24 cellular contexts compared by ENCODE assay signal in genomic region chr2:219501849-219502248, GRCh38. TPM values are rescaled to one million over a fixed set of nuclear protein-coding genes. Genes with fewer than 3 reads are reported as not detected.
DNase-seq lines count a peak whose midpoint lies in the region; ATAC-seq, FAIRE-seq and TF ChIP-seq lines count a peak whose summit lies in the region.
"Had no signal": no experiment of that assay in that cellular context is flagged by ENCODE, and none has a peak within 500 bp of the region (broad histone marks: within the 10 kb centered on the region; RNA-seq: fewer than 3 reads in every experiment).

No MANE protein-coding gene starts in this region.

- H3K18ac ChIP-seq in trophoblast cell (ENCODE audit: low read length), result peak overlapping the region; percentile 17

- no peak overlapping the region for H4K12ac ChIP-seq in trophoblast cell (ENCODE audit: low read depth, low read length)

- H2BK120ac ChIP-seq in trophoblast cell (ENCODE audit: insufficient read depth, low read length, poor library complexity), result peak overlapping the region; percentile 34

- peaks cover 50% of the 10 kb centered on the region for H3K79me2 ChIP-seq in K562 (ENCODE audit: control insufficient read depth, insufficient read depth, low read length)
- H3K79me2 ChIP-seq in trophoblast cell (ENCODE audit: control insufficient read depth, insufficient read depth, low read length, poor library complexity), result peaks cover 6% of the 10 kb centered on the region

- intact Hi-C loops in right cardiac atrium (cut with DNase I) (no loop called here), Right ventricle myocardium superior (cut with DNase I) (no loop called here), K562 (cut with micrococcal nuclease) (no loop called here)

- CTCF ChIA-PET in K562 (lab: Yijun Ruan, JAX; ENCODE audit: low intra/inter-chr PET ratio), result no interaction called here

- no peak for TF ChIP-seq EP300 in K562 (IDR thresholded peaks at IDR 0.05; ENCODE audit: low read length)

- H3K9me3 ChIP-seq in right cardiac atrium (ENCODE audit: control insufficient read depth, low read length) (no peaks in the 10 kb centered on the region), K562 (replicated peaks; ENCODE audit: control insufficient read depth, insufficient read depth, low read depth, low read length) (no peaks in the 10 kb centered on the region), trophoblast cell (ENCODE audit: insufficient read depth, low read depth, low read length) (peaks cover 2% of the 10 kb centered on the region)
- H3K9me3 ChIP-seq: BLaER1 had no signal

- no peak for TF ChIP-seq POLR2A in K562 (conservative IDR thresholded peaks at IDR 0.05)

- peak overlapping the region; percentile 5 for H2BK5ac ChIP-seq in trophoblast cell (ENCODE audit: low read depth, low read length, poor library complexity)

- no peak overlapping the region for H3K4ac ChIP-seq in trophoblast cell (ENCODE audit: low read depth, low read length)

- H3K9me1 ChIP-seq in K562 (ENCODE audit: control insufficient read depth, insufficient read depth, low read length), result no peaks in the 10 kb centered on the region

- no peaks in the 10 kb centered on the region for H4K20me1 ChIP-seq in K562 (replicated peaks; ENCODE audit: control insufficient read depth, insufficient read depth, low read length)
- H4K20me1 ChIP-seq: BLaER1 had no signal

- BruUV-seq in K562 (replicated peaks; lab: Mats Ljungman, UMichigan), result no TSS peak

- peaks cover 42% of the 10 kb centered on the region; the same call in 2 of the 3 replicates for H3K36me3 ChIP-seq in K562 (ENCODE audit: control insufficient read depth, insufficient read depth, low read length)
- peaks cover 31 to 33% of the 10 kb centered on the region in 2 experiments for H3K36me3 ChIP-seq in trophoblast cell (ENCODE audit: control insufficient read depth in 1 of 2, insufficient read depth in 2 of 2, low read length in 2 of 2)
- H3K36me3 ChIP-seq in H7 (replicated peaks; ENCODE audit: control insufficient read depth, insufficient read depth, low read length), result peaks cover 12% of the 10 kb centered on the region

- FAIRE-seq in K562 (lab: Jason Lieb, UNC), result no peak
- FAIRE-seq: GM12878, HTR-8/SVneo had no signal

- H3K79me1 ChIP-seq in trophoblast cell (ENCODE audit: low read length), result peaks cover 14% of the 10 kb centered on the region

- H4K91ac ChIP-seq in trophoblast cell (ENCODE audit: low read depth, low read length), result peak overlapping the region; percentile 51

- H2AK5ac ChIP-seq in trophoblast cell (ENCODE audit: low read length), result peak overlapping the region; percentile 7

- TF ChIP-seq CTCF in K562 (IDR thresholded peaks at IDR 0.05 in 2 of 3, conservative IDR thresholded peaks at IDR 0.05 in 1 of 3; ENCODE audit: insufficient read depth in 2 of 3, low read depth in 1 of 3, low read length in 3 of 3), result no peak

- 69% methylated on average over 14 of the region's 14 CpGs for WGBS in right cardiac atrium
- WGBS in K562 (ENCODE audit: insufficient coverage, low coverage, missing lambda C conversion rate), result 25% methylated on average over 6 of the region's 14 CpGs
- no CpG with 5 or more reads among the region's 14 CpGs for WGBS in trophoblast cell (ENCODE audit: extremely low coverage, insufficient coverage, insufficient read length)

- no peaks in the 10 kb centered on the region for H3K27me3 ChIP-seq in right cardiac atrium (ENCODE audit: control insufficient read depth, insufficient read depth)
- H3K27me3 ChIP-seq in K562 (ENCODE audit: control insufficient read depth in 2 of 2, insufficient read depth in 2 of 2, low read length in 2 of 2), result no peaks in the 10 kb centered on the region
- peaks cover 7% of the 10 kb centered on the region for H3K27me3 ChIP-seq in trophoblast cell (ENCODE audit: insufficient read depth, low read length)
- peaks cover 10% of the 10 kb centered on the region for H3K27me3 ChIP-seq in H7 (ENCODE audit: control insufficient read depth, insufficient read depth, low read length)

- H3K9ac ChIP-seq in K562 (ENCODE audit: insufficient read depth in 1 of 2, low read depth in 2 of 2, low read length in 2 of 2), result peak overlapping the region; percentile 52 to 92
- no peak overlapping the region for H3K9ac ChIP-seq in trophoblast cell (ENCODE audit: low read length)
- H3K9ac ChIP-seq: BLaER1 had no signal

- H3K4me2 ChIP-seq in K562 (ENCODE audit: insufficient read depth, low read length) (peak overlapping the region; percentile 77), trophoblast cell (ENCODE audit: low read length) (peak overlapping the region; percentile 25)
- H3K4me2 ChIP-seq: BLaER1 had no signal

- no peak overlapping the region for H2AFZ ChIP-seq in K562 (ENCODE audit: low read depth, low read length)
- no peak overlapping the region for H2AFZ ChIP-seq in trophoblast cell (ENCODE audit: insufficient read depth, low read length, poor library complexity)

- no peaks in the 10 kb centered on the region for H3K4me1 ChIP-seq in right cardiac atrium (ENCODE audit: control insufficient read depth, insufficient read depth, low read length)
- H3K4me1 ChIP-seq in K562 (replicated peaks in 1 of 2; ENCODE audit: control insufficient read depth in 2 of 2, insufficient read depth in 2 of 2, low read length in 2 of 2), result peaks cover 37 to 63% of the 10 kb centered on the region in 2 experiments
- peaks cover 23 to 38% of the 10 kb centered on the region in 2 experiments for H3K4me1 ChIP-seq in trophoblast cell (ENCODE audit: control insufficient read depth in 1 of 2, insufficient read depth in 2 of 2, low read length in 2 of 2)

- H3K14ac ChIP-seq in trophoblast cell (ENCODE audit: low read length), result no peak overlapping the region

- no peak overlapping the region for H4K8ac ChIP-seq in trophoblast cell (ENCODE audit: low read depth, low read length)

- ATAC-seq in right cardiac atrium, result no peak
- no peak for ATAC-seq in Right ventricle myocardium superior (ENCODE audit: poor library complexity)
- no peak for ATAC-seq in K562
- no peak for ATAC-seq in stimulated activated naive CD8-positive, alpha-beta T cell treated with anti-CD3 and anti-CD28 coated beads, Interleukin-15, Interleukin-2, amounts not matched to agents 100 U/mL and 50 U/mL, for 24 hours
- ATAC-seq: GM12878 had no signal

- no peak overlapping the region for H3K23ac ChIP-seq in trophoblast cell (ENCODE audit: low read length)

- no peak overlapping the region for H3K27ac ChIP-seq in right cardiac atrium (ENCODE audit: low read length)
- peak overlapping the region; percentile 53; the same call in 2 of the 3 replicates for H3K27ac ChIP-seq in K562 (ENCODE audit: extremely low read depth, low read depth, low read length)
- H3K27ac ChIP-seq in trophoblast cell (ENCODE audit: low read depth, low read length), result peak overlapping the region; percentile 52
- H3K27ac ChIP-seq: BLaER1, HL-60 had no signal

- TF ChIP-seq RAD21 in K562 (CRISPR knock-in tag; conservative IDR thresholded peaks at IDR 0.05 in 1 of 2, IDR thresholded peaks at IDR 0.05 in 1 of 2), result no peak

- in situ Hi-C loops in K562 (cut with MboI), result no loop called here

- DNase-seq in right cardiac atrium (peak in 2 of 3 donors; percentile 36 to 59), Right ventricle myocardium superior (no peak), K562 (ENCODE audit: extremely low read depth in 1 of 4, low spot score in 3 of 4) (no peak), trophoblast cell (no peak), H7 (no peak)
- DNase-seq in stimulated activated naive CD8-positive, alpha-beta T cell treated with anti-CD3 and anti-CD28 coated beads, Interleukin-15, Interleukin-2, amounts not matched to agents 100 U/mL and 50 U/mL, for 24 hours, result no peak
- no peak for DNase-seq in activated CD4-positive, alpha-beta T cell treated with anti-CD3 and anti-CD28 coated beads for 4 hours
- DNase-seq: 8988T, COR-L47, DMS 273 treated with DMSO at 0.1 percent for 48 hours, DMS53, DND-41, EL, HCEC 1CT had no signal

- H2BK12ac ChIP-seq in trophoblast cell (ENCODE audit: low read length), result peak overlapping the region; percentile 9

- POLR2A ChIA-PET in K562 (lab: Yijun Ruan, JAX), result interaction anchor here (1.6 to 4.9 kb wide), 2 partner anchors 7 to 10 kb away, joined by 5 to 37 read pairs; no protein-coding TSS in a partner anchor

- no peak overlapping the region for H3K4me3 ChIP-seq in right cardiac atrium (ENCODE audit: low read length)
- H3K4me3 ChIP-seq in K562, result peak overlapping the region; percentile 30
- H3K4me3 ChIP-seq in trophoblast cell (ENCODE audit: low read depth, low read length), result no peak overlapping the region
- H3K4me3 ChIP-seq in H7 (ENCODE audit: insufficient read depth, low read depth, low read length), result no peak overlapping the region
- H3K4me3 ChIP-seq: BLaER1, GM12878 had no signal

RNA-seq across cellular contexts. Expression of gene GMPPA, which starts 3.2 kb away (rescaled TPM):
- 10 to 100 TPM; 22.9 to 27.5 (median 25.4) TPM for total RNA-seq in right cardiac atrium
- 21.6 TPM for polyA plus RNA-seq in right cardiac atrium
- total RNA-seq in Right ventricle myocardium superior, result 22.3 TPM
- 76.3 and 182 TPM in 2 replicates for total RNA-seq in K562 (2011; cell fraction: chromatin; rRNA removed; ENCODE audit: low replicate concordance)
- total RNA-seq in K562 (2011; cell fraction: nucleolus; rRNA removed), result 113 and 116 TPM in 2 replicates
- total RNA-seq in K562 (2011; cell fraction: nucleoplasm; rRNA removed), result 78.7 and 92.4 TPM in 2 replicates
- total RNA-seq in K562 (2014; rRNA removed), result 66.7 and 93.8 TPM in 2 replicates
- total RNA-seq in K562 (2014; rRNA removed; fragmentation: Illumina TruSeq; extraction: Trizol), result 38.5 and 47.9 TPM in 2 replicates
- 59.6 and 65.4 TPM in 2 replicates for total RNA-seq in K562 (2015; rRNA removed; fragmentation: Illumina TruSeq; extraction: Trizol)
- 69.7 and 71.3 TPM in 2 replicates for total RNA-seq in K562 (2021)
- polyA plus RNA-seq in K562 (2011; rRNA removed), result 101 and 108 TPM in 2 replicates
- polyA plus RNA-seq in K562 (2011; cell fraction: cytosol; rRNA removed), result 152 and 203 TPM in 2 replicates
- polyA plus RNA-seq in K562 (2011; cell fraction: nucleus; rRNA removed), result 219 and 235 TPM in 2 replicates
- 99.0 and 134 TPM in 2 replicates for polyA plus RNA-seq in K562 (2012)
- 82.1 and 90.5 TPM in 2 replicates for polyA plus RNA-seq in K562 (2014; fragmentation: Illumina TruSeq; extraction: Trizol)
- 10 to 100 TPM in 1 of 2 experiments, 1 to 10 TPM in 1; 7.0 to 24.7 TPM for polyA plus RNA-seq in K562 (2014; fragmentation: Nextera tagmentation; extraction: Ambion mirVana)
- polyA plus RNA-seq in K562 (2014; rRNA removed), result 71.2 and 75.4 TPM in 2 replicates
- polyA minus RNA-seq in K562 (2011; rRNA and poly(A)+ RNA removed), result 73.2 and 103 TPM in 2 replicates
- 47.8 and 64.1 TPM in 2 replicates for polyA minus RNA-seq in K562 (2011; cell fraction: cytosol; rRNA and poly(A)+ RNA removed)
- 38.2 and 59.0 TPM in 2 replicates for polyA minus RNA-seq in K562 (2011; cell fraction: nucleus; rRNA and poly(A)+ RNA removed)
- 55.1 and 55.5 TPM in 2 replicates for polyA plus RNA-seq in trophoblast cell (2013)
- total RNA-seq in H7 (2014; rRNA removed; shearing (Covaris generic)), result 53.4 and 71.7 TPM in 2 replicates

RNA-seq across cellular contexts. Expression of gene ASIC4, which starts 12.4 kb away (rescaled TPM):
- 1 to 10 TPM in 3 of 4 donors, under 1 TPM in 1; 0.28 to 1.8 (median 1.6) TPM for total RNA-seq in right cardiac atrium
- polyA plus RNA-seq in right cardiac atrium, result 0.57 TPM
- total RNA-seq in Right ventricle myocardium superior, result not detected
- total RNA-seq in K562 (2011; cell fraction: chromatin; rRNA removed; ENCODE audit: low replicate concordance), result 14.4 and 30.7 TPM in 2 replicates
- total RNA-seq in K562 (2011; cell fraction: nucleolus; rRNA removed), result 21.7 and 26.1 TPM in 2 replicates
- 15.1 and 18.3 TPM in 2 replicates for total RNA-seq in K562 (2011; cell fraction: nucleoplasm; rRNA removed)
- total RNA-seq in K562 (2014; rRNA removed), result 17.7 and 24.8 TPM in 2 replicates
- 2.3 and 3.8 TPM in 2 replicates for total RNA-seq in K562 (2014; rRNA removed; fragmentation: Illumina TruSeq; extraction: Trizol)
- total RNA-seq in K562 (2015; rRNA removed; fragmentation: Illumina TruSeq; extraction: Trizol), result 9.6 and 9.8 TPM in 2 replicates
- 13.5 and 14.7 TPM in 2 replicates for total RNA-seq in K562 (2021)
- polyA plus RNA-seq in K562 (2011; rRNA removed), result 2.5 and 8.6 TPM in 2 replicates
- 4.7 and 5.7 TPM in 2 replicates for polyA plus RNA-seq in K562 (2011; cell fraction: cytosol; rRNA removed)
- 48.9 and 62.7 TPM in 2 replicates for polyA plus RNA-seq in K562 (2011; cell fraction: nucleus; rRNA removed)
- 15.2 and 19.8 TPM in 2 replicates for polyA plus RNA-seq in K562 (2012)
- 4.8 and 5.0 TPM in 2 replicates for polyA plus RNA-seq in K562 (2014; fragmentation: Illumina TruSeq; extraction: Trizol)
- under 1 TPM; 0.07 to 0.08 TPM for polyA plus RNA-seq in K562 (2014; fragmentation: Nextera tagmentation; extraction: Ambion mirVana)
- 19.0 and 19.2 TPM in 2 replicates for polyA plus RNA-seq in K562 (2014; rRNA removed)
- 2.5 and 4.5 TPM in 2 replicates for polyA minus RNA-seq in K562 (2011; rRNA and poly(A)+ RNA removed)
- polyA minus RNA-seq in K562 (2011; cell fraction: cytosol; rRNA and poly(A)+ RNA removed), result 2.6 and 8.5 TPM in 2 replicates
- 13.9 and 26.5 TPM in 2 replicates for polyA minus RNA-seq in K562 (2011; cell fraction: nucleus; rRNA and poly(A)+ RNA removed)
- 0.22 and 0.23 TPM in 2 replicates for polyA plus RNA-seq in trophoblast cell (2013)
- 0.07 and 1.2 TPM in 2 replicates for total RNA-seq in H7 (2014; rRNA removed; shearing (Covaris generic))
- total RNA-seq: G401, GM12878, H4 had no signal
- polyA plus RNA-seq: AG04450; CD14-positive monocyte; CD4-positive, alpha-beta memory T cell; IgD-negative memory B cell had no signal

RNA-seq across cellular contexts. Expression of gene CHPF, which starts 41.8 kb away (rescaled TPM):
- total RNA-seq in right cardiac atrium (100 to 1,000 TPM in 2 of 4 donors, 10 to 100 TPM in 2; 92.6 to 145 (median 101) TPM), Right ventricle myocardium superior (85.9 TPM), K562 (2014; rRNA removed) (57.2 and 67.6 TPM in 2 replicates), K562 (2014; rRNA removed; fragmentation: Illumina TruSeq; extraction: Trizol) (1.5 and 2.0 TPM in 2 replicates), K562 (2015; rRNA removed; fragmentation: Illumina TruSeq; extraction: Trizol) (7.9 and 9.0 TPM in 2 replicates), K562 (2021) (40.1 and 41.1 TPM in 2 replicates)
- polyA plus RNA-seq in right cardiac atrium (115 TPM), K562 (2011; rRNA removed) (9.9 and 14.8 TPM in 2 replicates), K562 (2014; fragmentation: Illumina TruSeq; extraction: Trizol) (2.6 and 11.5 TPM in 2 replicates), K562 (2014; fragmentation: Nextera tagmentation; extraction: Ambion mirVana) (under 1 TPM; 0.15 to 0.35 TPM), K562 (2014; rRNA removed) (31.8 and 32.1 TPM in 2 replicates)
- total RNA-seq in K562 (2011; cell fraction: chromatin; rRNA removed; ENCODE audit: low replicate concordance), result 9.1 and 46.2 TPM in 2 replicates
- total RNA-seq in K562 (2011; cell fraction: nucleolus; rRNA removed), result 74.1 and 96.4 TPM in 2 replicates
- total RNA-seq in K562 (2011; cell fraction: nucleoplasm; rRNA removed), result 36.0 and 36.5 TPM in 2 replicates
- 22.8 and 80.8 TPM in 2 replicates for polyA plus RNA-seq in K562 (2011; cell fraction: cytosol; rRNA removed)
- 25.6 and 44.2 TPM in 2 replicates for polyA plus RNA-seq in K562 (2011; cell fraction: nucleus; rRNA removed)
- polyA plus RNA-seq in K562 (2012), result 22.4 and 47.7 TPM in 2 replicates
- polyA minus RNA-seq in K562 (2011; rRNA and poly(A)+ RNA removed), result 3.4 and 5.3 TPM in 2 replicates
- 25.0 and 30.2 TPM in 2 replicates for polyA minus RNA-seq in K562 (2011; cell fraction: cytosol; rRNA and poly(A)+ RNA removed)
- polyA minus RNA-seq in K562 (2011; cell fraction: nucleus; rRNA and poly(A)+ RNA removed), result 24.2 and 27.0 TPM in 2 replicates
- polyA plus RNA-seq in trophoblast cell (2013), result 150 and 167 TPM in 2 replicates
- 104 and 113 TPM in 2 replicates for total RNA-seq in H7 (2014; rRNA removed; shearing (Covaris generic))

RNA-seq across cellular contexts. Expression of gene TMEM198, which starts 42.0 kb away (rescaled TPM):
- total RNA-seq in right cardiac atrium (1 to 10 TPM; 1.8 to 3.4 (median 3.1) TPM), Right ventricle myocardium superior (2.6 TPM), K562 (2014; rRNA removed) (1.1 and 2.5 TPM in 2 replicates), K562 (2014; rRNA removed; fragmentation: Illumina TruSeq; extraction: Trizol) (0.38 and 0.47 TPM in 2 replicates), K562 (2015; rRNA removed; fragmentation: Illumina TruSeq; extraction: Trizol) (0.98 and 1.1 TPM in 2 replicates), K562 (2021) (2.4 and 3.8 TPM in 2 replicates)
- polyA plus RNA-seq in right cardiac atrium (3.4 TPM), K562 (2011; rRNA removed) (1.1 and 2.2 TPM in 2 replicates), K562 (2014; fragmentation: Illumina TruSeq; extraction: Trizol) (1.0 and 1.3 TPM in 2 replicates), K562 (2014; fragmentation: Nextera tagmentation; extraction: Ambion mirVana) (under 1 TPM; 0.03 TPM), K562 (2014; rRNA removed) (2.5 and 2.7 TPM in 2 replicates)
- 1.3 and 5.0 TPM in 2 replicates for total RNA-seq in K562 (2011; cell fraction: chromatin; rRNA removed; ENCODE audit: low replicate concordance)
- 4.3 and 6.5 TPM in 2 replicates for total RNA-seq in K562 (2011; cell fraction: nucleolus; rRNA removed)
- total RNA-seq in K562 (2011; cell fraction: nucleoplasm; rRNA removed), result 3.1 and 3.4 TPM in 2 replicates
- 2.6 and 3.9 TPM in 2 replicates for polyA plus RNA-seq in K562 (2011; cell fraction: cytosol; rRNA removed)
- polyA plus RNA-seq in K562 (2011; cell fraction: nucleus; rRNA removed), result 19.4 and 26.1 TPM in 2 replicates
- polyA plus RNA-seq in K562 (2012), result 2.1 and 3.5 TPM in 2 replicates
- 0.36 and 0.81 TPM in 2 replicates for polyA minus RNA-seq in K562 (2011; rRNA and poly(A)+ RNA removed)
- polyA minus RNA-seq in K562 (2011; cell fraction: cytosol; rRNA and poly(A)+ RNA removed), result 0.95 and 1.0 TPM in 2 replicates
- 1.5 and 1.7 TPM in 2 replicates for polyA minus RNA-seq in K562 (2011; cell fraction: nucleus; rRNA and poly(A)+ RNA removed)
- 5.0 and 5.5 TPM in 2 replicates for polyA plus RNA-seq in trophoblast cell (2013)
- 2.9 and 4.2 TPM in 2 replicates for total RNA-seq in H7 (2014; rRNA removed; shearing (Covaris generic))
- polyA plus RNA-seq: CD14-positive monocyte; CD4-positive, alpha-beta memory T cell had no signal

Comparison
In these comparisons a context has a peak if more than half of its experiments do, and no peak if none do; other contexts are left out.
1. DNase-seq: peak in right cardiac atrium (2 of 3); none in Right ventricle myocardium superior (single experiment), K562 (0 of 4), trophoblast cell (0 of 2), stimulated activated naive CD8-positive, alpha-beta T cell treated with anti-CD3 and anti-CD28 coated beads, Interleukin-15, Interleukin-2, amounts not matched to agents 100 U/mL and 50 U/mL, for 24 hours (single experiment), H7 (single experiment) and activated CD4-positive, alpha-beta T cell treated with anti-CD3 and anti-CD28 coated beads for 4 hours (0 of 2).